ENCODE assay signal across 19 cellular contexts in genomic region chr9:87751869-87752268, GRCh38.
"Had no signal": no experiment of that assay in that cellular context is flagged by ENCODE, and none has a peak within 500 bp of the region (broad histone marks: within the 10 kb centered on the region; RNA-seq: fewer than 3 reads in every experiment).

No MANE protein-coding gene starts in this region.

- DNase-seq: colonic mucosa; dermis blood vessel endothelial cell; erythroblast; foreskin keratinocyte; head of caudate nucleus; kidney; left lung; lower lobe of right lung; mesenchymal stem cell; naive B cell; occipital lobe; pancreas; spleen; stimulated activated CD4-positive, alpha-beta T cell treated with anti-CD3 and anti-CD28 coated beads, Interleukin-15, amount 100 ng/mL, for 24 hours; stimulated activated CD4-positive, alpha-beta T cell treated with anti-CD3 and anti-CD28 coated beads, Interleukin-1b, Interleukin-23, amount 100 ng/mL, for 48 hours; stimulated activated CD4-positive, alpha-beta T cell treated with anti-CD3 and anti-CD28 coated beads, Interleukin-4, amount 100 ng/mL, for 24 hours; tibial artery; upper lobe of left lung; uterus had no signal
